ENCODE assay signal across 1 cellular context in genomic region chr10:110522365-110522988, GRCh38.
TF ChIP-seq lines count a peak whose summit lies in the region.

No MANE protein-coding gene starts in this region.

TF ChIP-seq in GM12878, 131 proteins besides CTCF, POLR2A, EP300 and RAD21 (continued from another document):
- TF ChIP-seq BCL3 (IDR thresholded peaks at IDR 0.05; ENCODE audit: borderline replicate concordance, insufficient read depth, low read depth, low read length, poor library complexity, severe bottlenecking) (no peak), TCF12 (IDR thresholded peaks at IDR 0.05; ENCODE audit: low read depth, low read length) (no peak), CEBPZ (IDR thresholded peaks at IDR 0.05; ENCODE audit: low read depth, low read length) (no peak), TBL1XR1 (IDR thresholded peaks at IDR 0.05; ENCODE audit: low read depth, low read length) (no peak), MXI1 (IDR thresholded peaks at IDR 0.05; ENCODE audit: low read depth, low read length) (no peak), ATF2 (IDR thresholded peaks at IDR 0.05; ENCODE audit: low read length) (no peak), ASH2L (IDR thresholded peaks at IDR 0.05; ENCODE audit: borderline replicate concordance, low read depth) (no peak), EGR1 (IDR thresholded peaks at IDR 0.05; ENCODE audit: borderline replicate concordance in 1 of 2, low read depth in 2 of 2, low read length in 2 of 2) (no peak), NR2C1 (IDR thresholded peaks at IDR 0.05) (no peak), ATF3 (IDR thresholded peaks at IDR 0.05; ENCODE audit: borderline replicate concordance, extremely low read depth, low read depth, low read length) (no peak), HDAC2 (IDR thresholded peaks at IDR 0.05) (no peak), CHD4 (IDR thresholded peaks at IDR 0.05) (no peak), PRDM15 (CRISPR knock-in tag; IDR thresholded peaks at IDR 0.05) (no peak), CBX3 (IDR thresholded peaks at IDR 0.05; ENCODE audit: borderline replicate concordance, low read depth) (no peak)
